1 cellular context compared by ENCODE assay signal in the genomic region with DNA sequence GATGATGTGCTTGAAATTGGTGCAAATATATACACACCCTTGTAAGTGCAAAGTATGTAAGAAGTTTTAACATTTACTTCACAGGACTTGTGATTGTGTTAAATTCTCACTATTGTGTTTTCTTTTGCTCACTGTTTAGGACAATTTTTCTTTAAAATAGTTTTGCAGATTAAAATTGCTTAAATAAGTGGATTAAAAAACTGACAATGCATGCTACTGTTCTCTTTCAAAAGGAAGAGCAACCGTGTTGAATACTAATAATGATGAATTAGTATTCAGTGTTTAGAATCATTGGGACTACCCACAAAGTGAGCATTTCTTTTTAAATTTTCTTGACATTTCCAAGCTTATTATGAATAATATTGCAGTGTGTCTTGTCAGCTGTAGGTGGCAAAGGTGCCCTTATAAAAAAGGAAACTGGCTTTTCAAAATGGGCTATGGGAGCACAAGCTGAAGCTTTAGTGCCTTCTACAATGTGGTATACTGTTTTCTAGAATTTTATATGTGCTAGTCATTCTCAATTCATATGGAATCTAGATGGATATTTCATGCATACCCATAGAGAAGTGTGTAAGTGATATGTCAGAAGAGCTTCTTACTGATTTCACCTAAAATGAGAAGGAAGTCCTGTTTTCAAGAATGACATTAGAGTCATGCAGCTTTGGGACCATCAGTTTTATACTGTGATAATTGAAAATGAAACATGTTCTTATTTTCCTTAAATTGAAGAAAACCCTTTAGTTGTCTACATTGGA.
TF ChIP-seq lines count a peak whose summit lies in the region.

No MANE protein-coding gene starts in this region.

TF ChIP-seq in HepG2, 621 proteins besides CTCF, POLR2A, EP300 and RAD21:
- TF ChIP-seq, protein P1, sequence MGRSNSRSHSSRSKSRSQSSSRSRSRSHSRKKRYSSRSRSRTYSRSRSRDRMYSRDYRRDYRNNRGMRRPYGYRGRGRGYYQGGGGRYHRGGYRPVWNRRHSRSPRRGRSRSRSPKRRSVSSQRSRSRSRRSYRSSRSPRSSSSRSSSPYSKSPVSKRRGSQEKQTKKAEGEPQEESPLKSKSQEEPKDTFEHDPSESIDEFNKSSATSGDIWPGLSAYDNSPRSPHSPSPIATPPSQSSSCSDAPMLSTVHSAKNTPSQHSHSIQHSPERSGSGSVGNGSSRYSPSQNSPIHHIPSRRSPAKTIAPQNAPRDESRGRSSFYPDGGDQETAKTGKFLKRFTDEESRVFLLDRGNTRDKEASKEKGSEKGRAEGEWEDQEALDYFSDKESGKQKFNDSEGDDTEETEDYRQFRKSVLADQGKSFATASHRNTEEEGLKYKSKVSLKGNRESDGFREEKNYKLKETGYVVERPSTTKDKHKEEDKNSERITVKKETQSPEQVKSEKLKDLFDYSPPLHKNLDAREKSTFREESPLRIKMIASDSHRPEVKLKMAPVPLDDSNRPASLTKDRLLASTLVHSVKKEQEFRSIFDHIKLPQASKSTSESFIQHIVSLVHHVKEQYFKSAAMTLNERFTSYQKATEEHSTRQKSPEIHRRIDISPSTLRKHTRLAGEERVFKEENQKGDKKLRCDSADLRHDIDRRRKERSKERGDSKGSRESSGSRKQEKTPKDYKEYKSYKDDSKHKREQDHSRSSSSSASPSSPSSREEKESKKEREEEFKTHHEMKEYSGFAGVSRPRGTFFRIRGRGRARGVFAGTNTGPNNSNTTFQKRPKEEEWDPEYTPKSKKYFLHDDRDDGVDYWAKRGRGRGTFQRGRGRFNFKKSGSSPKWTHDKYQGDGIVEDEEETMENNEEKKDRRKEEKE (IDR thresholded peaks at IDR 0.05) = no peak
- TF ChIP-seq KAT2B (IDR thresholded peaks at IDR 0.05; ENCODE audit: borderline replicate concordance, low read depth, low read length) (no peak), HDAC2 (CRISPR knock-in tag; IDR thresholded peaks at IDR 0.05) (no peak), SIX1 (CRISPR knock-in tag; IDR thresholded peaks at IDR 0.05; ENCODE audit: borderline replicate concordance) (no peak), ZFP82 (CRISPR knock-in tag; IDR thresholded peaks at IDR 0.05; ENCODE audit: borderline replicate concordance) (no peak), YEATS2 (CRISPR knock-in tag; IDR thresholded peaks at IDR 0.05; ENCODE audit: borderline replicate concordance) (no peak), ZMAT3 (CRISPR knock-in tag; conservative IDR thresholded peaks at IDR 0.05) (no peak), ZNF777 (CRISPR knock-in tag; IDR thresholded peaks at IDR 0.05) (no peak), SP1 (IDR thresholded peaks at IDR 0.05) (no peak), SP1 (CRISPR knock-in tag; IDR thresholded peaks at IDR 0.05) (no peak), ZFP62 (CRISPR knock-in tag; IDR thresholded peaks at IDR 0.05) (no peak), ZNF616 (CRISPR knock-in tag; IDR thresholded peaks at IDR 0.05; ENCODE audit: low read depth) (no peak)
- TF ChIP-seq, protein P2, sequence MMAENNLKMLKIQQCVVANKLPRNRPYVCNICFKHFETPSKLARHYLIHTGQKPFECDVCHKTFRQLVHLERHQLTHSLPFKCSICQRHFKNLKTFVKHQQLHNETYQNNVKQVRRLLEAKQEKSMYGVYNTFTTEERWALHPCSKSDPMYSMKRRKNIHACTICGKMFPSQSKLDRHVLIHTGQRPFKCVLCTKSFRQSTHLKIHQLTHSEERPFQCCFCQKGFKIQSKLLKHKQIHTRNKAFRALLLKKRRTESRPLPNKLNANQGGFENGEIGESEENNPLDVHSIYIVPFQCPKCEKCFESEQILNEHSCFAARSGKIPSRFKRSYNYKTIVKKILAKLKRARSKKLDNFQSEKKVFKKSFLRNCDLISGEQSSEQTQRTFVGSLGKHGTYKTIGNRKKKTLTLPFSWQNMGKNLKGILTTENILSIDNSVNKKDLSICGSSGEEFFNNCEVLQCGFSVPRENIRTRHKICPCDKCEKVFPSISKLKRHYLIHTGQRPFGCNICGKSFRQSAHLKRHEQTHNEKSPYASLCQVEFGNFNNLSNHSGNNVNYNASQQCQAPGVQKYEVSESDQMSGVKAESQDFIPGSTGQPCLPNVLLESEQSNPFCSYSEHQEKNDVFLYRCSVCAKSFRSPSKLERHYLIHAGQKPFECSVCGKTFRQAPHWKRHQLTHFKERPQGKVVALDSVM (CRISPR knock-in tag; IDR thresholded peaks at IDR 0.05) = no peak
- TF ChIP-seq, protein P3, sequence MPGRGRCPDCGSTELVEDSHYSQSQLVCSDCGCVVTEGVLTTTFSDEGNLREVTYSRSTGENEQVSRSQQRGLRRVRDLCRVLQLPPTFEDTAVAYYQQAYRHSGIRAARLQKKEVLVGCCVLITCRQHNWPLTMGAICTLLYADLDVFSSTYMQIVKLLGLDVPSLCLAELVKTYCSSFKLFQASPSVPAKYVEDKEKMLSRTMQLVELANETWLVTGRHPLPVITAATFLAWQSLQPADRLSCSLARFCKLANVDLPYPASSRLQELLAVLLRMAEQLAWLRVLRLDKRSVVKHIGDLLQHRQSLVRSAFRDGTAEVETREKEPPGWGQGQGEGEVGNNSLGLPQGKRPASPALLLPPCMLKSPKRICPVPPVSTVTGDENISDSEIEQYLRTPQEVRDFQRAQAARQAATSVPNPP (CRISPR knock-in tag; IDR thresholded peaks at IDR 0.05) = no peak
- TF ChIP-seq, protein P4, sequence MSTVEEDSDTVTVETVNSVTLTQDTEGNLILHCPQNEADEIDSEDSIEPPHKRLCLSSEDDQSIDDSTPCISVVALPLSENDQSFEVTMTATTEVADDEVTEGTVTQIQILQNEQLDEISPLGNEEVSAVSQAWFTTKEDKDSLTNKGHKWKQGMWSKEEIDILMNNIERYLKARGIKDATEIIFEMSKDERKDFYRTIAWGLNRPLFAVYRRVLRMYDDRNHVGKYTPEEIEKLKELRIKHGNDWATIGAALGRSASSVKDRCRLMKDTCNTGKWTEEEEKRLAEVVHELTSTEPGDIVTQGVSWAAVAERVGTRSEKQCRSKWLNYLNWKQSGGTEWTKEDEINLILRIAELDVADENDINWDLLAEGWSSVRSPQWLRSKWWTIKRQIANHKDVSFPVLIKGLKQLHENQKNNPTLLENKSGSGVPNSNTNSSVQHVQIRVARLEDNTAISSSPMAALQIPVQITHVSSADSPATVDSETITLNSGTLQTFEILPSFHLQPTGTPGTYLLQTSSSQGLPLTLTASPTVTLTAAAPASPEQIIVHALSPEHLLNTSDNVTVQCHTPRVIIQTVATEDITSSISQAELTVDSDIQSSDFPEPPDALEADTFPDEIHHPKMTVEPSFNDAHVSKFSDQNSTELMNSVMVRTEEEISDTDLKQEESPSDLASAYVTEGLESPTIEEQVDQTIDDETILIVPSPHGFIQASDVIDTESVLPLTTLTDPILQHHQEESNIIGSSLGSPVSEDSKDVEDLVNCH (CRISPR knock-in tag; IDR thresholded peaks at IDR 0.05) = no peak
- TF ChIP-seq, protein P5, sequence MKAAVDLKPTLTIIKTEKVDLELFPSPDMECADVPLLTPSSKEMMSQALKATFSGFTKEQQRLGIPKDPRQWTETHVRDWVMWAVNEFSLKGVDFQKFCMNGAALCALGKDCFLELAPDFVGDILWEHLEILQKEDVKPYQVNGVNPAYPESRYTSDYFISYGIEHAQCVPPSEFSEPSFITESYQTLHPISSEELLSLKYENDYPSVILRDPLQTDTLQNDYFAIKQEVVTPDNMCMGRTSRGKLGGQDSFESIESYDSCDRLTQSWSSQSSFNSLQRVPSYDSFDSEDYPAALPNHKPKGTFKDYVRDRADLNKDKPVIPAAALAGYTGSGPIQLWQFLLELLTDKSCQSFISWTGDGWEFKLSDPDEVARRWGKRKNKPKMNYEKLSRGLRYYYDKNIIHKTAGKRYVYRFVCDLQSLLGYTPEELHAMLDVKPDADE (CRISPR knock-in tag; IDR thresholded peaks at IDR 0.05) = no peak
TF ChIP-seq in HepG2: peak in this region for 0.
